1 cellular context compared by ENCODE assay signal in genomic region chr5:135535420-135535819, GRCh38.
TF ChIP-seq lines count a peak whose summit lies in the region.

No MANE protein-coding gene starts in this region.

TF ChIP-seq in HepG2, 621 proteins besides CTCF, POLR2A, EP300 and RAD21:
- peak; percentile 20; the same call in 1 of the 2 replicates for TF ChIP-seq ZNF800 (CRISPR knock-in tag; IDR thresholded peaks at IDR 0.05)
- TF ChIP-seq ZNF737 (CRISPR knock-in tag; IDR thresholded peaks at IDR 0.05; ENCODE audit: borderline replicate concordance): no peak
- no peak for TF ChIP-seq ZNF788 (CRISPR knock-in tag; IDR thresholded peaks at IDR 0.05; ENCODE audit: borderline replicate concordance)
- no peak for TF ChIP-seq ZNF383 (CRISPR knock-in tag; IDR thresholded peaks at IDR 0.05; ENCODE audit: borderline replicate concordance)
- no peak for TF ChIP-seq FLYWCH1 (CRISPR knock-in tag; IDR thresholded peaks at IDR 0.05)
- TF ChIP-seq MTF2 (CRISPR knock-in tag; IDR thresholded peaks at IDR 0.05; ENCODE audit: borderline replicate concordance): 0 out of 2 replicates have a peak, but pooled peaks have one; percentile 3
- TF ChIP-seq HNF4A (CRISPR knock-in tag; IDR thresholded peaks at IDR 0.05): no peak
- no peak for TF ChIP-seq TCF7 (IDR thresholded peaks at IDR 0.05; ENCODE audit: low read depth)
- no peak for TF ChIP-seq NRL (CRISPR knock-in tag; IDR thresholded peaks at IDR 0.05; ENCODE audit: borderline replicate concordance)
- no peak for TF ChIP-seq PTBP1 (IDR thresholded peaks at IDR 0.05; ENCODE audit: low read depth, low read length, poor library complexity, severe bottlenecking)
- TF ChIP-seq, protein P1, sequence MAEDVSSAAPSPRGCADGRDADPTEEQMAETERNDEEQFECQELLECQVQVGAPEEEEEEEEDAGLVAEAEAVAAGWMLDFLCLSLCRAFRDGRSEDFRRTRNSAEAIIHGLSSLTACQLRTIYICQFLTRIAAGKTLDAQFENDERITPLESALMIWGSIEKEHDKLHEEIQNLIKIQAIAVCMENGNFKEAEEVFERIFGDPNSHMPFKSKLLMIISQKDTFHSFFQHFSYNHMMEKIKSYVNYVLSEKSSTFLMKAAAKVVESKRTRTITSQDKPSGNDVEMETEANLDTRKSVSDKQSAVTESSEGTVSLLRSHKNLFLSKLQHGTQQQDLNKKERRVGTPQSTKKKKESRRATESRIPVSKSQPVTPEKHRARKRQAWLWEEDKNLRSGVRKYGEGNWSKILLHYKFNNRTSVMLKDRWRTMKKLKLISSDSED (CRISPR knock-in tag; IDR thresholded peaks at IDR 0.05): no peak
- TF ChIP-seq REST (IDR thresholded peaks at IDR 0.05; ENCODE audit: borderline replicate concordance in 1 of 2, low read depth in 1 of 2, low read length in 2 of 2): no peak
- no peak for TF ChIP-seq SMC3 (IDR thresholded peaks at IDR 0.05; ENCODE audit: low read length)
- TF ChIP-seq EZH2 (conservative IDR thresholded peaks at IDR 0.05; ENCODE audit: low read depth, low read length): peak; percentile 89
- no peak for TF ChIP-seq ATRX (CRISPR knock-in tag; IDR thresholded peaks at IDR 0.05; ENCODE audit: borderline replicate concordance)
- TF ChIP-seq ZNF251 (CRISPR knock-in tag; IDR thresholded peaks at IDR 0.05): no peak
- no peak for TF ChIP-seq PPARG (CRISPR knock-in tag; conservative IDR thresholded peaks at IDR 0.05)
